16 cellular contexts compared by ENCODE assay signal in the genomic region with DNA sequence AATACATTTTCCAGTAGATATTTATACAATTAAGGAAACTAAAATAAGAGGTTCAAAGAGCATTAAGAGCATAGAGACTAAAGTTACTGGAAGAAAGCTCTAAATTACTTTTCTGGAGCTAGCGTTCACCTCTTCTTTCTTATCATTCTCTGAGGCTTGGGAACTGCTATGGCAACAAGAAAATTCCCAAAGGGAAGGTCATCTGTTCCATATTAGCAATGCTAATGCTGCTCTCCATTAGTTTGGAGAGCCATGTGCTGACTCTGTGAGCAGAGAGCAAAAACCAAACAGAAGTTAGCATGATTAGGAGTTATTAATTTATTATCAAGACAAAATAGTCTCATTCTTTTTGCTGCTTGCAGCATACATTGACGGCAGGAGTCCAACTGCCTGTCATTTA.
A peak's percentile ranks its signal among the peaks of the same experiment; 100 is the strongest.
DNase-seq lines count a peak whose midpoint lies in the region; ATAC-seq, FAIRE-seq and TF ChIP-seq lines count a peak whose summit lies in the region.
"Had no signal": no experiment of that assay in that cellular context is flagged by ENCODE, and none has a peak within 500 bp of the region (broad histone marks: within the 10 kb centered on the region; RNA-seq: fewer than 3 reads in every experiment).

No MANE protein-coding gene starts in this region.

- H3K27ac Mint-ChIP-seq in type B pancreatic cell, result peak overlapping the region; percentile 4
- H3K27ac Mint-ChIP-seq in CD8-positive, alpha-beta memory T cell, result no peak overlapping the region
- H3K27ac Mint-ChIP-seq in activated CD4-positive, alpha-beta T cell treated with anti-CD3 and anti-CD28 coated beads for 36 hours, result no peak overlapping the region

- H3K4me3 ChIP-seq in right atrium auricular region (no peak overlapping the region), SK-N-SH (ENCODE audit: low read depth in 2 of 2, low read length in 1 of 2) (no peak overlapping the region), keratinocyte (ENCODE audit: control insufficient read depth in 2 of 3, extremely low read depth in 1 of 3, insufficient read depth in 2 of 3, low read depth in 1 of 3, low read length in 3 of 3) (no peak overlapping the region)
- H3K4me3 ChIP-seq in CD8-positive, alpha-beta memory T cell (ENCODE audit: low read length), result no peak overlapping the region
- H3K4me3 ChIP-seq: tibial nerve had no signal

- H3K79me2 ChIP-seq in SK-N-SH (ENCODE audit: insufficient read depth) (no peaks in the 10 kb centered on the region), keratinocyte (ENCODE audit: control insufficient read depth, insufficient read depth, low read length) (no peaks in the 10 kb centered on the region)

- 0% methylated on average over 2 of the region's 2 CpGs for WGBS in SK-N-SH (ENCODE audit: low lambda C conversion rate)

- no peaks in the 10 kb centered on the region for H3K36me3 Mint-ChIP-seq in type B pancreatic cell
- no peaks in the 10 kb centered on the region for H3K36me3 Mint-ChIP-seq in CD8-positive, alpha-beta memory T cell
- H3K36me3 Mint-ChIP-seq in activated CD4-positive, alpha-beta T cell treated with anti-CD3 and anti-CD28 coated beads for 36 hours (ENCODE audit: low read depth), result no peaks in the 10 kb centered on the region

- no peak for FAIRE-seq in keratinocyte (lab: Jason Lieb, UNC)
- FAIRE-seq: A204.1, bronchial epithelial cell had no signal

- H2AFZ ChIP-seq in SK-N-SH (ENCODE audit: low read depth) (peak overlapping the region; percentile 39; the same call in 1 of the 2 replicates), keratinocyte (ENCODE audit: control insufficient read depth, low read length) (no peak overlapping the region)

- H3K27me3 Mint-ChIP-seq in type B pancreatic cell, result no peaks in the 10 kb centered on the region
- H3K27me3 Mint-ChIP-seq in CD8-positive, alpha-beta memory T cell, result no peaks in the 10 kb centered on the region
- H3K27me3 Mint-ChIP-seq in activated CD4-positive, alpha-beta T cell treated with anti-CD3 and anti-CD28 coated beads for 36 hours, result no peaks in the 10 kb centered on the region

- ATAC-seq in Right ventricle myocardium inferior, result peak; percentile 50
- ATAC-seq in activated CD4-positive, alpha-beta T cell treated with anti-CD3 and anti-CD28 coated beads for 36 hours, result no peak

- CTCF ChIA-PET in SK-N-SH (lab: Yijun Ruan, JAX), result no interaction called here
- CTCF ChIA-PET in CD8-positive, alpha-beta memory T cell (lab: Charles Lee), result no interaction called here
- CTCF ChIA-PET in activated CD4-positive, alpha-beta T cell treated with anti-CD3 and anti-CD28 coated beads for 36 hours (lab: Charles Lee), result interaction anchor here (0.6 to 0.8 kb wide), 2 partner anchors 70 to 378 kb away, joined by 3 to 4 read pairs; no protein-coding TSS in a partner anchor

- H3K27me3 ChIP-seq in right atrium auricular region, result no peaks in the 10 kb centered on the region
- no peaks in the 10 kb centered on the region for H3K27me3 ChIP-seq in SK-N-SH (ENCODE audit: insufficient read depth)
- H3K27me3 ChIP-seq in keratinocyte (ENCODE audit: control insufficient read depth, extremely low read depth, insufficient read depth, low read length), result no peaks in the 10 kb centered on the region
- no peaks in the 10 kb centered on the region for H3K27me3 ChIP-seq in CD8-positive, alpha-beta memory T cell (ENCODE audit: insufficient read depth, low read length, poor library complexity, severe bottlenecking)
- H3K27me3 ChIP-seq: tibial nerve had no signal

- intact Hi-C loops in Right ventricle myocardium inferior (cut with DNase I), result no loop called here
- intact Hi-C loops in activated CD4-positive, alpha-beta T cell treated with anti-CD3 and anti-CD28 coated beads for 36 hours (cut with DNase I, micrococcal nuclease), result no loop called here

- H3K4me3 Mint-ChIP-seq in type B pancreatic cell, result no peak overlapping the region
- no peak overlapping the region for H3K4me3 Mint-ChIP-seq in CD8-positive, alpha-beta memory T cell
- H3K4me3 Mint-ChIP-seq in activated CD4-positive, alpha-beta T cell treated with anti-CD3 and anti-CD28 coated beads for 36 hours, result no peak overlapping the region

- no peak for TF ChIP-seq CTCF in right atrium auricular region (IDR thresholded peaks at IDR 0.05)
- no peak for TF ChIP-seq CTCF in SK-N-SH (IDR thresholded peaks at IDR 0.05)
- TF ChIP-seq CTCF in keratinocyte (optimal IDR thresholded peaks at IDR 0.05 in 1 of 3, IDR thresholded peaks at IDR 0.05 in 1 of 3, conservative IDR thresholded peaks at IDR 0.05 in 1 of 3; ENCODE audit: extremely low read depth in 1 of 3, insufficient read depth in 2 of 3, low read length in 3 of 3), result no peak
- TF ChIP-seq CTCF in type B pancreatic cell (conservative IDR thresholded peaks at IDR 0.05), result no peak

- H4K20me1 ChIP-seq in SK-N-SH (ENCODE audit: insufficient read depth) (no peaks in the 10 kb centered on the region), keratinocyte (ENCODE audit: control insufficient read depth, extremely low read depth, insufficient read depth, low read length) (no peaks in the 10 kb centered on the region)

- H3K9me3 Mint-ChIP-seq in type B pancreatic cell, result no peaks in the 10 kb centered on the region
- H3K9me3 Mint-ChIP-seq in CD8-positive, alpha-beta memory T cell, result peaks cover 0 to 6% (median 0%) of the 10 kb centered on the region in 5 donors
- peaks cover 3% of the 10 kb centered on the region for H3K9me3 Mint-ChIP-seq in activated CD4-positive, alpha-beta T cell treated with anti-CD3 and anti-CD28 coated beads for 36 hours (ENCODE audit: low read depth)

- no peak for TF ChIP-seq RAD21 in SK-N-SH (IDR thresholded peaks at IDR 0.05; ENCODE audit: low read length)

- POLR2A ChIA-PET in SK-N-SH (lab: Yijun Ruan, JAX), result no interaction called here
- POLR2A ChIA-PET in CD8-positive, alpha-beta memory T cell (lab: Charles Lee), result no interaction called here
- POLR2A ChIA-PET in activated CD4-positive, alpha-beta T cell treated with anti-CD3 and anti-CD28 coated beads for 36 hours (lab: Charles Lee), result no interaction called here

- H3K4me1 ChIP-seq in right atrium auricular region (no peaks in the 10 kb centered on the region), SK-N-SH (ENCODE audit: control insufficient read depth in 1 of 2, insufficient read depth in 2 of 2, low read depth in 1 of 2, low read length in 1 of 2) (peaks cover 0 to 9% of the 10 kb centered on the region in 2 experiments; a peak in 2 of 4 replicates), keratinocyte (ENCODE audit: control insufficient read depth, extremely low read depth, insufficient read depth, low read length) (peaks cover 9% of the 10 kb centered on the region)
- no peaks in the 10 kb centered on the region for H3K4me1 ChIP-seq in CD8-positive, alpha-beta memory T cell (ENCODE audit: insufficient read depth, low read length)
- H3K4me1 ChIP-seq: tibial nerve had no signal

- dilution Hi-C loops in keratinocyte (cut with MboI; ENCODE audit: extremely low pct_ligation_motif_present, low sequenced_read_pairs), result no loop called here

- H3K9me1 ChIP-seq in keratinocyte (ENCODE audit: control insufficient read depth, extremely low read depth, insufficient read depth, low read length), result no peaks in the 10 kb centered on the region

- H3K4me2 ChIP-seq in SK-N-SH, result peak overlapping the region; percentile 49; the same call in 1 of the 2 replicates
- peak overlapping the region; percentile 1 for H3K4me2 ChIP-seq in keratinocyte (ENCODE audit: control insufficient read depth, extremely low read depth, insufficient read depth, low read depth, low read length)

- H3K9ac ChIP-seq in SK-N-SH (peak overlapping the region; percentile 38; the same call in 1 of the 2 replicates), keratinocyte (ENCODE audit: control insufficient read depth, extremely low read depth, insufficient read depth, low read length) (no peak overlapping the region)

- H3K27ac ChIP-seq in right atrium auricular region (no peak overlapping the region), SK-N-SH (ENCODE audit: low read depth in 2 of 2, low read length in 1 of 2) (peak overlapping the region in 1 of 2 experiments; percentile 90; a peak in 2 of 4 replicates), keratinocyte (ENCODE audit: control insufficient read depth, insufficient read depth, low read length) (no peak overlapping the region)
- no peak overlapping the region for H3K27ac ChIP-seq in CD8-positive, alpha-beta memory T cell (ENCODE audit: low read depth, low read length)
- H3K27ac ChIP-seq: tibial nerve had no signal

- H3F3A ChIP-seq in SK-N-SH (replicated peaks; ENCODE audit: insufficient read depth), result peaks cover 11% of the 10 kb centered on the region

- H3K9me2 ChIP-seq in SK-N-SH, result no peaks in the 10 kb centered on the region

- no peak for TF ChIP-seq EP300 in SK-N-SH (IDR thresholded peaks at IDR 0.05; ENCODE audit: borderline replicate concordance in 1 of 2, low read depth in 1 of 2, low read length in 1 of 2)

- peaks cover 20% of the 10 kb centered on the region for H3K4me1 Mint-ChIP-seq in type B pancreatic cell (ENCODE audit: unreplicated experiment)
- no peaks in the 10 kb centered on the region for H3K4me1 Mint-ChIP-seq in CD8-positive, alpha-beta memory T cell
- no peaks in the 10 kb centered on the region for H3K4me1 Mint-ChIP-seq in activated CD4-positive, alpha-beta T cell treated with anti-CD3 and anti-CD28 coated beads for 36 hours

- DNase-seq in Right ventricle myocardium inferior (ENCODE audit: missing footprints) (no peak), right atrium auricular region (ENCODE audit: low spot score) (no peak), SK-N-SH (no peak), keratinocyte (ENCODE audit: low read depth, low spot score) (no peak), type B pancreatic cell (ENCODE audit: extremely low spot score, unreplicated experiment) (no peak), NCI-H1436 treated with DMSO at 0.1 percent for 48 hours (lab: John Stamatoyannopoulos, UW) (no peak)
- DNase-seq in CD8-positive, alpha-beta memory T cell, result no peak
- DNase-seq in activated CD4-positive, alpha-beta T cell treated with anti-CD3 and anti-CD28 coated beads for 36 hours, result no peak
- DNase-seq: activated CD4-positive, alpha-beta T cell treated with anti-CD3 and anti-CD28 coated beads for 1 hour; activated CD8-positive, alpha-beta memory T cell treated with anti-CD3 and anti-CD28 coated beads, Interleukin-2, amount 50 U/mL, for 48 hours; activated naive CD4-positive, alpha-beta T cell treated with Interleukin-2 at 50 U/mL for 16 hours; effector memory CD4-positive, alpha-beta T cell; GDM1 had no signal

- H3K36me3 ChIP-seq in right atrium auricular region, result no peaks in the 10 kb centered on the region
- H3K36me3 ChIP-seq in SK-N-SH (replicated peaks in 1 of 2; ENCODE audit: control insufficient read depth in 1 of 2, insufficient read depth in 2 of 2, low read length in 1 of 2), result peaks cover 0 to 4% of the 10 kb centered on the region in 2 experiments
- no peaks in the 10 kb centered on the region for H3K36me3 ChIP-seq in keratinocyte (ENCODE audit: control insufficient read depth in 2 of 2, extremely low read depth in 1 of 2, insufficient read depth in 2 of 2, low read length in 2 of 2)
- H3K36me3 ChIP-seq in CD8-positive, alpha-beta memory T cell (ENCODE audit: insufficient read depth, low read length), result no peaks in the 10 kb centered on the region
- H3K36me3 ChIP-seq: tibial nerve had no signal

- H3K9me3 ChIP-seq in right atrium auricular region (no peaks in the 10 kb centered on the region), SK-N-SH (no peaks in the 10 kb centered on the region), keratinocyte (ENCODE audit: control insufficient read depth, low read depth, low read length) (no peaks in the 10 kb centered on the region)
- H3K9me3 ChIP-seq in CD8-positive, alpha-beta memory T cell (ENCODE audit: low read length), result no peaks in the 10 kb centered on the region
- H3K9me3 ChIP-seq: tibial nerve had no signal
